ENCODE assay signal across 16 cellular contexts in the genomic region with DNA sequence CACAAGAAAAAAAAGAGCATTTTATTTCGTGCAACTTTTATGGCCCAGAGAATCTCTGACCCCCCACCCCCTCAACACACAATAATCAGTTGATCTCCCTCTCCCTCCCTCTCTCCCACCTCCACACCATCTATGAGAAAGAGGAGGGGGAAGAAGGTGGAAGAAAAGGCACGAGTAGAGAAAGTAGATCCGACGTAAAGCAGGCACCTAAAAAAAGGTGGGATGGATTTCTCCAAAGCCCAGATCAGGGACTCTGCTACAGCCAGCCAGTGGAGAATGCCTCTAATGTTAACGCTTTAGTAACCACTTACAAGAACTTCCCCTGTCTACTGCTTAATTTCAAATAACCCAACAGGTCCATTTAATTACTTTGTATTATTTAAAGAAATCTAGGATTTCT. TPM values are rescaled to one million over a fixed set of nuclear protein-coding genes. Genes with fewer than 3 reads are reported as not detected.
DNase-seq lines count a peak whose midpoint lies in the region; ATAC-seq and TF ChIP-seq lines count a peak whose summit lies in the region.
"Had no signal": no experiment of that assay in that cellular context is flagged by ENCODE, and none has a peak within 500 bp of the region (broad histone marks: within the 10 kb centered on the region; RNA-seq: fewer than 3 reads in every experiment).

No MANE protein-coding gene starts in this region.

- no peaks in the 10 kb centered on the region for H3K36me3 ChIP-seq in NT2/D1 (ENCODE audit: insufficient read depth, insufficient read length, low read length)
- no peaks in the 10 kb centered on the region for H3K36me3 ChIP-seq in GM23248 (ENCODE audit: low read depth)
- H3K36me3 ChIP-seq: vagina had no signal

- no peak overlapping the region for H2AFZ ChIP-seq in GM23248

- 26 to 33% methylated on average over 5 of the region's 5 CpGs for WGBS in GM23248 (ENCODE audit: low coverage in 1 of 2, low lambda C conversion rate in 2 of 2, missing lambda C conversion rate in 2 of 2), 2 experiments

- H3K36me3 Mint-ChIP-seq in endothelial cell (ENCODE audit: low read depth, unreplicated experiment) = peaks cover 8% of the 10 kb centered on the region
- peaks cover 7% of the 10 kb centered on the region for H3K36me3 Mint-ChIP-seq in type B pancreatic cell

- H3K9ac ChIP-seq in NT2/D1 (ENCODE audit: insufficient read length, low read depth) = no peak overlapping the region
- H3K9ac ChIP-seq in GM23248 = no peak overlapping the region

- H3K4me2 ChIP-seq in GM23248 (ENCODE audit: unreplicated experiment) = no peak overlapping the region

- peak overlapping the region; percentile 37 for H3K4me3 Mint-ChIP-seq in endothelial cell (ENCODE audit: unreplicated experiment)
- peak overlapping the region; percentile 72 for H3K4me3 Mint-ChIP-seq in type B pancreatic cell
- H3K4me3 Mint-ChIP-seq: immature natural killer cell had no signal

- peaks cover 7% of the 10 kb centered on the region for H3K27me3 Mint-ChIP-seq in endothelial cell (ENCODE audit: unreplicated experiment)
- no peaks in the 10 kb centered on the region for H3K27me3 Mint-ChIP-seq in type B pancreatic cell

- peak overlapping the region; percentile 2 for H3K4me3 ChIP-seq in NT2/D1 (ENCODE audit: insufficient read length, low read depth)
- H3K4me3 ChIP-seq in GM23248 = no peak overlapping the region
- H3K4me3 ChIP-seq: vagina had no signal

- H3K27me3 ChIP-seq in NT2/D1 (ENCODE audit: insufficient read depth, insufficient read length) (no peaks in the 10 kb centered on the region), GM23248 (replicated peaks; ENCODE audit: insufficient read depth) (no peaks in the 10 kb centered on the region)
- H3K27me3 ChIP-seq: vagina had no signal

- in situ Hi-C loops in GM23248 (cut with MboI) = no loop called here

- H3K9me3 Mint-ChIP-seq in endothelial cell (ENCODE audit: unreplicated experiment) = no peaks in the 10 kb centered on the region
- H3K9me3 Mint-ChIP-seq in type B pancreatic cell = peaks cover 7% of the 10 kb centered on the region

- peaks cover 6% of the 10 kb centered on the region; the same call in 1 of the 2 replicates for H4K20me1 ChIP-seq in GM23248 (ENCODE audit: insufficient read depth)

- H3K4me1 ChIP-seq in NT2/D1 (ENCODE audit: insufficient read depth, insufficient read length) = no peaks in the 10 kb centered on the region
- H3K4me1 ChIP-seq in GM23248 (ENCODE audit: insufficient read depth) = no peaks in the 10 kb centered on the region

- H3K4me1 Mint-ChIP-seq in endothelial cell (ENCODE audit: unreplicated experiment) = peaks cover 5% of the 10 kb centered on the region
- peaks cover 12% of the 10 kb centered on the region for H3K4me1 Mint-ChIP-seq in type B pancreatic cell (ENCODE audit: unreplicated experiment)

- no peak overlapping the region for H3K27ac Mint-ChIP-seq in endothelial cell (ENCODE audit: unreplicated experiment)
- H3K27ac Mint-ChIP-seq in type B pancreatic cell = peak overlapping the region; percentile 42

- H3K27ac ChIP-seq in GM23248 = no peak overlapping the region
- H3K27ac ChIP-seq: vagina had no signal

- H3K79me2 ChIP-seq in GM23248 (ENCODE audit: insufficient read depth) = peaks cover 99% of the 10 kb centered on the region

- no peaks in the 10 kb centered on the region for H3F3A ChIP-seq in GM23248 (ENCODE audit: insufficient read depth)

- no peaks in the 10 kb centered on the region for H3K9me2 ChIP-seq in GM23248 (ENCODE audit: insufficient read depth)

- H3K9me3 ChIP-seq in NT2/D1 (ENCODE audit: insufficient read depth, low read length) (no peaks in the 10 kb centered on the region), GM23248 (ENCODE audit: low read depth) (no peaks in the 10 kb centered on the region)
- H3K9me3 ChIP-seq: vagina had no signal

- DNase-seq in NT2/D1 (ENCODE audit: low read depth, low spot score) (no peak), endothelial cell (ENCODE audit: low spot score) (no peak), left lobe of liver (ENCODE audit: low spot score) (no peak), type B pancreatic cell (ENCODE audit: extremely low spot score, unreplicated experiment) (no peak), GM23248 (no peak)
- DNase-seq in NK-92 treated with Interleukin-12 subunit alpha and Interleukin-12 subunit beta, amount 100 ng/mL, for 24 hours (lab: John Stamatoyannopoulos, UW) = no peak
- DNase-seq: activated CD4-positive, alpha-beta T cell treated with anti-CD3 and anti-CD28 coated beads for 4 hours; activated T-cell treated with anti-CD3 and anti-CD28 coated beads, Interleukin-2, amount 50 U/mL, for 48 hours; EL; immature natural killer cell; Karpas-422; NCI-H1694; NCI-H526; stimulated activated CD4-positive, alpha-beta T cell treated with anti-CD3 and anti-CD28 coated beads, Interleukin-4, amount 100 ng/mL, for 24 hours had no signal

- TF ChIP-seq CTCF in endothelial cell (IDR thresholded peaks at IDR 0.05; ENCODE audit: unreplicated experiment) = no peak
- no peak for TF ChIP-seq CTCF in type B pancreatic cell (conservative IDR thresholded peaks at IDR 0.05)

- ATAC-seq in left lobe of liver (peak; percentile 17), GM19452 (IDR thresholded peaks at IDR 0.05; ENCODE audit: unreplicated experiment) (no peak)

RNA-seq across cellular contexts. Expression of a gene that starts 24.4 kb away (rescaled TPM):
- total RNA-seq in endothelial cell (ENCODE audit: unreplicated experiment) (59.8 TPM), left lobe of liver (34.5 TPM), type B pancreatic cell (ENCODE audit: low replicate concordance) (60.3 and 66.4 TPM in 2 replicates)
- total RNA-seq in GM23248 (2014; rRNA removed; shearing (Covaris generic)) = 14.2 and 14.3 TPM in 2 replicates
- 7.2 and 8.3 TPM in 2 replicates for polyA plus RNA-seq in GM23248 (2016; fragmentation: Nextera tagmentation; extraction: Ambion mirVana)
